39 cellular contexts compared by ENCODE assay signal in the genomic region with DNA sequence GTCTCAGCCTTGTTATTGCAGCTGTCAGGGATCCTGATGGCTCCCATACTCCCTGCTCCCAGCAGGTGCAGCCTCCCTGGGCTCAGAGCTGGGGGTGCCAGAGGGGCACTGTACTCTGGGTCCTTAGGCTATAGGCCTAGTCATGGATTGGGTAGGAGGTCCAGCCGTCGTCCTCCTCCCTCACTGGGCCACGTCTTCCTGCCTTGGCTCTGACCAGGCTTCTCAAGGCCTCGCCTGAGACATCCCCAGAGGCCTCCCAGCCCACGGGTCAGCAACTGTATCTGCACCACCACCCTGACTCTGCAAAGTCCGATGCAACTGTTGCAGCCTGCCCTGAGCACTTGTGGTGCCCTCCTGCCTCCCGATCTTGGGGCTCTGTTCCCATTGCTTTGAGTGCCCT. TPM values are rescaled to one million over a fixed set of nuclear protein-coding genes. Genes with fewer than 3 reads are reported as not detected.
"Had no signal": no experiment of that assay in that cellular context is flagged by ENCODE, and none has a peak within 500 bp of the region (broad histone marks: within the 10 kb centered on the region; RNA-seq: fewer than 3 reads in every experiment).

No MANE protein-coding gene starts in this region.

- H3K27me3 Mint-ChIP-seq: activated CD4-positive, alpha-beta memory T cell treated with anti-CD3 and anti-CD28 coated beads for 36 hours had no signal

- H3K27ac Mint-ChIP-seq: activated B cell treated with CpG ODN at 0.5 μM for 24 hours; activated CD4-positive, alpha-beta memory T cell treated with anti-CD3 and anti-CD28 coated beads for 36 hours; activated naive CD4-positive, alpha-beta T cell treated with anti-CD3 and anti-CD28 coated beads, Interleukin-2, amount 50 U/mL, for 72 hours; activated T-cell treated with anti-CD3 and anti-CD28 coated beads, Interleukin-2, amount 50 U/mL, for 72 hours; activated T-helper 2 cell treated with anti-CD3 and anti-CD28 coated beads, Interferon-gamma antibody, Interleukin-2, Interleukin-4, amounts not matched to agents 10 μg/mL and 5 μg/mL and 100 μg/mL, durations not matched to agents 14 hours and 24 hours and 36 hours; T-cell had no signal

- FAIRE-seq: astrocyte, K562, RCC 7860 had no signal

- H3K4me1 ChIP-seq: adrenal gland, breast epithelium had no signal

- H3K36me3 ChIP-seq: adrenal gland, breast epithelium had no signal

- ATAC-seq: activated naive CD4-positive, alpha-beta T cell treated with anti-CD3 and anti-CD28 coated beads, Interleukin-2, amount 50 U/mL, for 72 hours; activated T-cell treated with anti-CD3 and anti-CD28 coated beads, Interleukin-2, amount 50 U/mL, for 72 hours; body of pancreas; K562; PC-3; Right ventricle myocardium inferior; SK-N-SH treated with all-trans-retinoic acid at 6 μM for 48 hours; T-cell had no signal

- H3K27ac ChIP-seq: adrenal gland, body of pancreas, breast epithelium, RWPE1, VCaP had no signal

- H3K36me3 Mint-ChIP-seq: activated CD4-positive, alpha-beta memory T cell treated with anti-CD3 and anti-CD28 coated beads for 36 hours; activated naive CD4-positive, alpha-beta T cell treated with anti-CD3 and anti-CD28 coated beads, Interleukin-2, amount 50 U/mL, for 72 hours; T-cell had no signal

- H3K9me3 Mint-ChIP-seq: activated B cell treated with CpG ODN at 0.5 μM for 24 hours; activated CD4-positive, alpha-beta memory T cell treated with anti-CD3 and anti-CD28 coated beads for 36 hours; activated naive CD4-positive, alpha-beta T cell treated with anti-CD3 and anti-CD28 coated beads, Interleukin-2, amount 50 U/mL, for 72 hours; activated T-cell treated with anti-CD3 and anti-CD28 coated beads, Interleukin-2, amount 50 U/mL, for 72 hours; activated T-helper 2 cell treated with anti-CD3 and anti-CD28 coated beads, Interferon-gamma antibody, Interleukin-2, Interleukin-4, amounts not matched to agents 10 μg/mL and 5 μg/mL and 100 μg/mL, durations not matched to agents 14 hours and 24 hours and 36 hours; T-cell had no signal

- H3K4me1 Mint-ChIP-seq: activated B cell treated with CpG ODN at 0.5 μM for 24 hours, T-cell had no signal

- H3K9me3 ChIP-seq: adrenal gland, body of pancreas, breast epithelium had no signal

- H3K27me3 ChIP-seq: adrenal gland, body of pancreas, breast epithelium had no signal

- DNase-seq: activated B cell treated with CpG ODN at 0.5 μM for 24 hours; activated CD4-positive, alpha-beta memory T cell treated with anti-CD3 and anti-CD28 coated beads for 36 hours; activated CD4-positive, alpha-beta T cell treated with anti-CD3 and anti-CD28 coated beads for 4 hours; activated CD4-positive, alpha-beta T cell treated with anti-CD3 and anti-CD28 coated beads, Interleukin-2, amount 50 U/mL, for 1 hour; activated CD4-positive, CD25-positive, alpha-beta regulatory T cell treated with anti-CD3 and anti-CD28 coated beads, Interleukin-2, amount 50 U/mL, for 72 hours; activated CD8-positive, alpha-beta memory T cell treated with anti-CD3 and anti-CD28 coated beads for 24 hours; activated gamma-delta T cell; activated naive CD4-positive, alpha-beta T cell treated with Interleukin-2 at 50 U/mL for 16 hours; activated T-cell treated with anti-CD3 and anti-CD28 coated beads, Interleukin-2, amount 50 U/mL, for 1 hour; activated T-cell treated with anti-CD3 and anti-CD28 coated beads, Interleukin-2, amount 50 U/mL, for 72 hours; adrenal gland; body of pancreas; caudate nucleus; NCI-H1092 treated with DMSO at 0.1 percent for 48 hours; NCI-H1417; NCI-H187; NCI-H2029 treated with DMSO at 0.1 percent for 48 hours; NCI-H2107; NCI-H2171; NCI-H510A; NCI-H526; NCI-H748 treated with DMSO at 0.1 percent for 48 hours; NK-92 treated with Interleukin-12 subunit alpha and Interleukin-12 subunit beta, amount 100 ng/mL, for 24 hours; PC-3; SIG-M5; T-cell; T-helper 2 cell; T-helper 9 cell had no signal

- H3K4me3 ChIP-seq: adrenal gland, body of pancreas, breast epithelium, K562 had no signal

- H3K4me3 Mint-ChIP-seq: activated B cell treated with CpG ODN at 0.5 μM for 24 hours; activated CD4-positive, alpha-beta memory T cell treated with anti-CD3 and anti-CD28 coated beads for 36 hours; activated T-cell treated with anti-CD3 and anti-CD28 coated beads, Interleukin-2, amount 50 U/mL, for 72 hours; T-cell had no signal

RNA-seq across cellular contexts. Expression of a gene that starts 18.2 kb away (rescaled TPM):
- total RNA-seq: activated B cell treated with CpG ODN at 0.5 μM for 24 hours; activated CD4-positive, alpha-beta memory T cell treated with anti-CD3 and anti-CD28 coated beads for 36 hours; activated naive CD4-positive, alpha-beta T cell treated with anti-CD3 and anti-CD28 coated beads, Interleukin-2, amount 50 U/mL, for 72 hours; activated T-cell treated with anti-CD3 and anti-CD28 coated beads, Interleukin-2, amount 50 U/mL, for 72 hours; activated T-helper 2 cell treated with anti-CD3 and anti-CD28 coated beads, Interferon-gamma antibody, Interleukin-2, Interleukin-4, amounts not matched to agents 10 μg/mL and 5 μg/mL and 100 μg/mL, durations not matched to agents 14 hours and 24 hours and 36 hours; K562; SK-MEL-5; T-cell had no signal

RNA-seq across cellular contexts. Expression of a gene that starts 49.2 kb away (rescaled TPM):
- total RNA-seq: activated CD4-positive, alpha-beta memory T cell treated with anti-CD3 and anti-CD28 coated beads for 36 hours; activated naive CD4-positive, alpha-beta T cell treated with anti-CD3 and anti-CD28 coated beads, Interleukin-2, amount 50 U/mL, for 72 hours; activated T-cell treated with anti-CD3 and anti-CD28 coated beads, Interleukin-2, amount 50 U/mL, for 72 hours; activated T-helper 2 cell treated with anti-CD3 and anti-CD28 coated beads, Interferon-gamma antibody, Interleukin-2, Interleukin-4, amounts not matched to agents 10 μg/mL and 5 μg/mL and 100 μg/mL, durations not matched to agents 14 hours and 24 hours and 36 hours; astrocyte; K562 had no signal
- polyA plus RNA-seq: K562 had no signal
